ENCODE assay signal across 8 cellular contexts in the genomic region with DNA sequence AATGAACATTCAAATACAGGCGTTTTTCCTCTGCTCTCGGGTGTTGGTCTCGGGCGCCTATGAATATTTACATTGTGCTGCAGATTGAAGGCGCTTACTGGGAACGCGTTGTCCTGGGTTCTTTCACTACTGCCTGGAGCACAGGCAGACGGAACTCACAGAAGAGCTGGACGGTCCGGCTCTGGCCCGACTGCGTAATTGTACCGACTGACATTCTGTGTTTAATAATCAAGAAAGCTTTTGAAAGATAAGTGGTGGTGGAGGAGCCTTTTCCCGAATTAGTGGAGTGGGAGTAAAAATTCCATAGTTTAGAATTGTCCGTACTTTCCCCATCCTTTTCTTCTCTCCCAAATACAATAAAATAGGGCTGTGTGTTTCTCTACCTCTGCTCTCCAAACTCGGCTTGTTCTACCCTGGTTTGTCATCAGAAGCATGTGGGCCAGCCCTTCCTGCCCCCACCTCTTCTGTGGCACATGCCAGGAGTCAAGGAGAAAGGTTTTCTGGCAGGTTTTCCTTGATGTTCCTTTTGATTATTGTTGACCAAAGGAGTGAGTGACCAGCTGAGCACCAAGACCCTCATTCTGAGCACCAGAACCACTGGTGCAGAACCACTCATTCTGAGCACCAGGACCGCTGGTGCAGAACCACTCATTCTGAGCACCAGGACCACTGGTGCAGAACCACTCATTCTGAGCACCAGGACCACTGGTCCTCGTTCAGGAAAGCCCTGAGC. TPM values are rescaled to one million over a fixed set of nuclear protein-coding genes. Genes with fewer than 3 reads are reported as not detected.
DNase-seq lines count a peak whose midpoint lies in the region; ATAC-seq and TF ChIP-seq lines count a peak whose summit lies in the region.

No MANE protein-coding gene starts in this region.

- no peaks in the 10 kb centered on the region for H3K9me3 ChIP-seq in hepatocyte (ENCODE audit: low read depth)
- no peaks in the 10 kb centered on the region for H3K9me3 ChIP-seq in smooth muscle cell (replicated peaks; ENCODE audit: low read depth)

- H3K27ac Mint-ChIP-seq in activated CD4-positive, alpha-beta memory T cell treated with anti-CD3 and anti-CD28 coated beads for 36 hours = no peak overlapping the region

- no peak for ATAC-seq in GM19463 (IDR thresholded peaks at IDR 0.05; ENCODE audit: unreplicated experiment)

- no peaks in the 10 kb centered on the region for H3K9me3 Mint-ChIP-seq in activated CD4-positive, alpha-beta memory T cell treated with anti-CD3 and anti-CD28 coated beads for 36 hours

- H3K4me2 ChIP-seq in hepatocyte (peak overlapping the region; percentile 100), smooth muscle cell (peak overlapping the region; percentile 94)

- H3K4me3 Mint-ChIP-seq in activated CD4-positive, alpha-beta memory T cell treated with anti-CD3 and anti-CD28 coated beads for 36 hours = peak overlapping the region; percentile 64

- H3K27me3 Mint-ChIP-seq in activated CD4-positive, alpha-beta memory T cell treated with anti-CD3 and anti-CD28 coated beads for 36 hours = peaks cover 45% of the 10 kb centered on the region

- intact Hi-C loops in activated CD4-positive, alpha-beta memory T cell treated with anti-CD3 and anti-CD28 coated beads for 36 hours (cut with micrococcal nuclease) = loop anchor here (1.0 to 5.0 kb wide), 2 partner anchors 160 to 189 kb away; no protein-coding TSS in a partner anchor

- POLR2A ChIA-PET in activated CD4-positive, alpha-beta memory T cell treated with anti-CD3 and anti-CD28 coated beads for 36 hours (lab: Charles Lee) = no interaction called here

- H3K36me3 ChIP-seq in hepatocyte (replicated peaks; ENCODE audit: insufficient read depth, low read depth) (no peaks in the 10 kb centered on the region), smooth muscle cell (ENCODE audit: low read depth) (no peaks in the 10 kb centered on the region)

- peaks cover 4% of the 10 kb centered on the region for H3F3A ChIP-seq in smooth muscle cell (ENCODE audit: low read depth)

- H3K9me2 ChIP-seq in hepatocyte (replicated peaks; ENCODE audit: insufficient read depth) = no peaks in the 10 kb centered on the region

- H3K27me3 ChIP-seq in hepatocyte (peaks cover 9% of the 10 kb centered on the region), smooth muscle cell (ENCODE audit: low read depth) (peaks cover 77% of the 10 kb centered on the region)

- no peaks in the 10 kb centered on the region for H3K36me3 Mint-ChIP-seq in activated CD4-positive, alpha-beta memory T cell treated with anti-CD3 and anti-CD28 coated beads for 36 hours

- DNase-seq in DMS 273 (lab: John Stamatoyannopoulos, UW; ENCODE audit: unreplicated experiment) (peak; percentile 6), DMS 273 treated with DMSO at 0.1 percent for 48 hours (lab: John Stamatoyannopoulos, UW) (no peak), hepatocyte (ENCODE audit: low spot score) (no peak), smooth muscle cell (lab: John Stamatoyannopoulos, UW; ENCODE audit: unreplicated experiment) (no peak), EL (no peak), globus pallidus (ENCODE audit: low spot score) (no peak)
- DNase-seq in activated CD4-positive, alpha-beta memory T cell treated with anti-CD3 and anti-CD28 coated beads for 36 hours = no peak

- TF ChIP-seq CTCF in hepatocyte (IDR thresholded peaks at IDR 0.05; ENCODE audit: poor library complexity) (no peak), smooth muscle cell (IDR thresholded peaks at IDR 0.05; ENCODE audit: borderline replicate concordance, insufficient read depth, poor library complexity, severe bottlenecking) (no peak)

- H3K4me3 ChIP-seq in hepatocyte (peak overlapping the region; percentile 96), smooth muscle cell (peak overlapping the region; percentile 82)

- CTCF ChIA-PET in activated CD4-positive, alpha-beta memory T cell treated with anti-CD3 and anti-CD28 coated beads for 36 hours (lab: Charles Lee) = interaction anchor here (1.6 kb wide), 1 partner anchor 189 kb away, joined by 4 read pairs; no protein-coding TSS in a partner anchor

- H3K79me2 ChIP-seq in hepatocyte (no peaks in the 10 kb centered on the region), smooth muscle cell (ENCODE audit: low read depth) (no peaks in the 10 kb centered on the region)

- H3K4me1 ChIP-seq in hepatocyte (ENCODE audit: insufficient read depth) (no peaks in the 10 kb centered on the region), smooth muscle cell (ENCODE audit: low read depth) (peaks cover 16% of the 10 kb centered on the region)

- 37% methylated on average over 18 of the region's 18 CpGs for WGBS in hepatocyte (ENCODE audit: low lambda C conversion rate, missing lambda C conversion rate)
- 36% methylated on average over 18 of the region's 18 CpGs for WGBS in smooth muscle cell (ENCODE audit: low lambda C conversion rate)

- no peaks in the 10 kb centered on the region for H4K20me1 ChIP-seq in hepatocyte (ENCODE audit: insufficient read depth, poor library complexity, severe bottlenecking)
- no peaks in the 10 kb centered on the region for H4K20me1 ChIP-seq in smooth muscle cell (ENCODE audit: low read depth)

- H3K27ac ChIP-seq in hepatocyte (peak overlapping the region; percentile 21), smooth muscle cell (ENCODE audit: low read depth) (no peak overlapping the region)

- H2AFZ ChIP-seq in hepatocyte (no peak overlapping the region), smooth muscle cell (ENCODE audit: low read depth) (peak overlapping the region; percentile 49)

- peaks cover 12% of the 10 kb centered on the region for H3K4me1 Mint-ChIP-seq in activated CD4-positive, alpha-beta memory T cell treated with anti-CD3 and anti-CD28 coated beads for 36 hours (ENCODE audit: low read depth)

- no peak overlapping the region for H3K9ac ChIP-seq in smooth muscle cell (ENCODE audit: low read depth)

RNA-seq across cellular contexts. Expression of gene FHDC1, which starts 2.3 kb away (rescaled TPM):
- under 1 TPM; 0.07 TPM for total RNA-seq in activated CD4-positive, alpha-beta memory T cell treated with anti-CD3 and anti-CD28 coated beads for 36 hours
- total RNA-seq in hepatocyte (3.1 TPM in 2 replicates), smooth muscle cell (2.0 and 3.0 TPM in 2 replicates)
- polyA plus RNA-seq in hepatocyte (1.7 and 2.1 TPM in 2 replicates), smooth muscle cell (0.49 and 1.3 TPM in 2 replicates)
